Comparison of ENCODE assay signal across 9 cellular contexts in genomic region chr20:47276856-47277541, GRCh38.
A peak's percentile ranks its signal among the peaks of the same experiment; 100 is the strongest.
DNase-seq lines count a peak whose midpoint lies in the region; ATAC-seq and TF ChIP-seq lines count a peak whose summit lies in the region.
"Had no signal": no experiment of that assay in that cellular context is flagged by ENCODE, and none has a peak within 500 bp of the region (broad histone marks: within the 10 kb centered on the region; RNA-seq: fewer than 3 reads in every experiment).

No MANE protein-coding gene starts in this region.

- ATAC-seq in T-cell (replicated peaks in 1 of 4) = no peak
- ATAC-seq in HG03571 (IDR thresholded peaks at IDR 0.05; ENCODE audit: unreplicated experiment) = no peak
- ATAC-seq in HG02610 (IDR thresholded peaks at IDR 0.05; ENCODE audit: unreplicated experiment) = no peak

- TF ChIP-seq EP300 in ovary (IDR thresholded peaks at IDR 0.05) = no peak

- intact Hi-C loops in ovary (cut with DNase I) (loop anchor here in 2 of 4 donors (5.0 to 10.0 kb wide), 2 partner anchors 35 to 348 kb away; no protein-coding TSS in a partner anchor), A673 (cut with micrococcal nuclease; ENCODE audit: unreplicated experiment) (no loop called here)

- CTCF ChIA-PET in BJ (lab: Yijun Ruan, JAX) = interaction anchor here (0.9 to 1.7 kb wide), 2 partner anchors 27 to 107 kb away, joined by 3 to 14 read pairs; no protein-coding TSS in a partner anchor
- CTCF ChIA-PET in T-cell (lab: Charles Lee) = interaction anchor here in 1 of 2 donors (1.0 kb wide), 1 partner anchor 107 kb away, joined by 3 read pairs; no protein-coding TSS in a partner anchor
- CTCF ChIA-PET in A673 (lab: Charles Lee) = no interaction called here

- H3K9me3 ChIP-seq in ovary = no peaks in the 10 kb centered on the region
- no peaks in the 10 kb centered on the region for H3K9me3 ChIP-seq in A673 (ENCODE audit: low read depth, low read length, poor library complexity, severe bottlenecking)

- H3K9me3 Mint-ChIP-seq in T-cell = no peaks in the 10 kb centered on the region

- H3K4me1 ChIP-seq in ovary (ENCODE audit: insufficient read depth) (peaks cover 2% of the 10 kb centered on the region), A673 (ENCODE audit: insufficient read depth, low read length, poor library complexity, severe bottlenecking) (peaks cover 13% of the 10 kb centered on the region)

- no peaks in the 10 kb centered on the region for H3K27me3 Mint-ChIP-seq in T-cell

- no peak overlapping the region for H3K4me3 Mint-ChIP-seq in T-cell

- in situ Hi-C loops in GM13977 (cut with MboI; ENCODE audit: low pct_unique_long_range_greater_than_20kb, low sequenced_read_pairs, unreplicated experiment) = loop anchor here (10.0 kb wide), 1 partner anchor 348 kb away; no protein-coding TSS in a partner anchor

- H3K4me3 ChIP-seq in BJ (ENCODE audit: low read depth, low read length) (no peak overlapping the region), fibroblast of pulmonary artery (replicated peaks; ENCODE audit: low read depth, low read length) (no peak overlapping the region), ovary (no peak overlapping the region), A673 (ENCODE audit: low read depth, low read length, poor library complexity, severe bottlenecking) (no peak overlapping the region)

- H3K36me3 Mint-ChIP-seq in T-cell = peaks cover 57% of the 10 kb centered on the region

- POLR2A ChIA-PET in BJ (lab: Charles Lee) (interaction anchor here (1.2 kb wide), 1 partner anchor 82 kb away, joined by 3 read pairs; no protein-coding TSS in a partner anchor), T-cell (lab: Charles Lee) (interaction anchor here in 1 of 2 donors (1.0 kb wide), 1 partner anchor 107 kb away, joined by 3 read pairs; no protein-coding TSS in a partner anchor), A673 (lab: Charles Lee; ENCODE audit: low non-redundant PET) (no interaction called here)

- H3K36me3 ChIP-seq in BJ (ENCODE audit: control insufficient read depth, insufficient read depth, low read length) (peaks cover 10% of the 10 kb centered on the region), ovary (no peaks in the 10 kb centered on the region), A673 (ENCODE audit: insufficient read depth, low read length, poor library complexity, severe bottlenecking) (peaks cover 13% of the 10 kb centered on the region)

- 16 to 18% (median 17%) methylated on average over 8 of the region's 8 CpGs for WGBS in ovary, 3 donors

- peaks cover 7 to 39% (median 26%) of the 10 kb centered on the region in 3 donors for H3K4me1 Mint-ChIP-seq in T-cell

- BruUV-seq in A673 (replicated peaks; lab: Mats Ljungman, UMichigan) = no TSS peak

- no peak for TF ChIP-seq CTCF in BJ (IDR thresholded peaks at IDR 0.05; ENCODE audit: insufficient read depth, low read depth, low read length)
- no peak for TF ChIP-seq CTCF in fibroblast of pulmonary artery (IDR thresholded peaks at IDR 0.05; ENCODE audit: low read length, missing control alignments)
- TF ChIP-seq CTCF in ovary (IDR thresholded peaks at IDR 0.05) = no peak
- TF ChIP-seq CTCF in GM13977 (IDR thresholded peaks at IDR 0.05; ENCODE audit: extremely low read depth, insufficient read depth, missing control alignments) = no peak
- no peak for TF ChIP-seq CTCF in A673 (conservative IDR thresholded peaks at IDR 0.05; ENCODE audit: low read depth, low read length)

- TF ChIP-seq POLR2A in ovary (IDR thresholded peaks at IDR 0.05) = no peak

- H3K27ac ChIP-seq in ovary (no peak overlapping the region), A673 (ENCODE audit: low read depth, low read length, poor library complexity, severe bottlenecking) (no peak overlapping the region)

- no peaks in the 10 kb centered on the region for H3K27me3 ChIP-seq in BJ (ENCODE audit: control insufficient read depth, insufficient read depth, low read length)
- H3K27me3 ChIP-seq in ovary = no peaks in the 10 kb centered on the region
- no peaks in the 10 kb centered on the region for H3K27me3 ChIP-seq in A673 (replicated peaks; ENCODE audit: insufficient read depth, low read depth, low read length, poor library complexity)

- peak; percentile 59 for DNase-seq in BJ (ENCODE audit: low read depth)
- DNase-seq in T-cell = no peak
- DNase-seq in fibroblast of pulmonary artery (ENCODE audit: low read depth) = peak; percentile 69
- DNase-seq in ovary = peak; percentile 52 to 72 (median 65)
- no peak for DNase-seq in GM13977 (ENCODE audit: low spot score)
- no peak for DNase-seq in A673 (ENCODE audit: low spot score)
- DNase-seq: NCI-H226 had no signal

- H3K27ac Mint-ChIP-seq in T-cell = peak overlapping the region; percentile 18 to 54

Comparison
In these comparisons a context has a peak if more than half of its experiments do, and no peak if none do; other contexts are left out.
1. DNase-seq: peak in BJ (single experiment), fibroblast of pulmonary artery (single experiment) and ovary (5 of 5); none in T-cell (0 of 34), GM13977 (single experiment) and A673 (single experiment).